10 cellular contexts compared by ENCODE assay signal in the genomic region with DNA sequence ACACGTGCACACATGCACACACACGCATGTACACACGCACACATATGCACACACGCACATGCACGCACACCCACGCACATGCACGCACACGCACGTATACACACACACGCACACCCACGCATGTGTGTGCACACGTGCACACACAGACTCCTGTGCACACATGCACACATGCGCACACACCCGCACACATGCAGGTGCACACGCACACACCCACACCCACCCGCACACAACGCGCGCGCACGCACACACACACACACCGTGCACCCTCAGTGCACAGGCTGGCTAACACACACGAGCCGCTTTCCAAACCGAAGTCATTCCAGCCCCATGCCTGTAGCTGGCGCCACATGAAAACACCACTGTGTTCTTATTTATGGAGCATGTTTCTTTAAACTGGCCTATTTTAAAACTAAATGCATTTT. TPM values are rescaled to one million over a fixed set of nuclear protein-coding genes. Genes with fewer than 3 reads are reported as not detected.
DNase-seq lines count a peak whose midpoint lies in the region; TF ChIP-seq lines count a peak whose summit lies in the region.
"Had no signal": no experiment of that assay in that cellular context is flagged by ENCODE, and none has a peak within 500 bp of the region (broad histone marks: within the 10 kb centered on the region; RNA-seq: fewer than 3 reads in every experiment).

No MANE protein-coding gene starts in this region.

- no CpG with 5 or more reads among the region's 26 CpGs for WGBS in neuronal stem cell (ENCODE audit: extremely low coverage in 2 of 2, insufficient read length in 2 of 2, insufficient replicate concordance in 1 of 2), 2 donors

- H2BK15ac ChIP-seq in neuronal stem cell (ENCODE audit: low read length) = no peak overlapping the region

- peak overlapping the region in 1 of 2 donors; percentile 61 for H3K4me3 ChIP-seq in neuronal stem cell (ENCODE audit: low read length in 2 of 2)

- peaks cover 0 to 13% of the 10 kb centered on the region in 2 donors for H3K4me1 ChIP-seq in neuronal stem cell (ENCODE audit: control insufficient read depth in 2 of 2, insufficient read depth in 1 of 2, low read depth in 1 of 2, low read length in 2 of 2)

- peaks cover 19% of the 10 kb centered on the region for H3K27me3 Mint-ChIP-seq in chondrocyte (ENCODE audit: low read depth)

- H2BK120ac ChIP-seq in neuronal stem cell (ENCODE audit: low read depth, low read length) = no peak overlapping the region

- no peak overlapping the region for H3K27ac ChIP-seq in neuronal stem cell (replicated peaks; ENCODE audit: low read length)

- peak overlapping the region; percentile 1 for H3K18ac ChIP-seq in neuronal stem cell (ENCODE audit: low read length)

- TF ChIP-seq CTCF in chondrocyte (IDR thresholded peaks at IDR 0.05) = peak; percentile 71

- peak; percentile 14 for DNase-seq in DMS53 (lab: John Stamatoyannopoulos, UW)
- no peak for DNase-seq in DMS53 treated with DMSO at 0.1 percent for 48 hours (lab: John Stamatoyannopoulos, UW; ENCODE audit: unreplicated experiment)
- peak; percentile 25 for DNase-seq in NAMALWA (ENCODE audit: low spot score)
- DNase-seq in chondrocyte (ENCODE audit: low spot score) = peak; percentile 92
- no peak for DNase-seq in neuronal stem cell (ENCODE audit: low spot score)
- DNase-seq in NCI-H1092 (lab: John Stamatoyannopoulos, UW) = no peak
- DNase-seq in KG1 (lab: John Stamatoyannopoulos, UW) = no peak
- DNase-seq in NCI-H187 treated with DMSO at 0.1 percent for 48 hours (lab: John Stamatoyannopoulos, UW) = no peak
- DNase-seq: activated CD8-positive, alpha-beta memory T cell treated with anti-CD3 and anti-CD28 coated beads for 24 hours had no signal

- no peak overlapping the region for H3K4ac ChIP-seq in neuronal stem cell (ENCODE audit: low read length)

- peaks cover 3% of the 10 kb centered on the region for H3K79me1 ChIP-seq in neuronal stem cell (ENCODE audit: low read depth, low read length)

- H2AK5ac ChIP-seq in neuronal stem cell (ENCODE audit: low read depth, low read length) = no peak overlapping the region

- no peak overlapping the region for H3K4me3 Mint-ChIP-seq in chondrocyte (ENCODE audit: unreplicated experiment)

- no peak overlapping the region for H2BK5ac ChIP-seq in neuronal stem cell (ENCODE audit: low read length)

- peak overlapping the region; percentile 78 for H3K9ac ChIP-seq in neuronal stem cell (ENCODE audit: low read depth, low read length, poor library complexity)

- H3K4me1 Mint-ChIP-seq in chondrocyte (ENCODE audit: low read depth) = peaks cover 3% of the 10 kb centered on the region

- no peak overlapping the region for H4K91ac ChIP-seq in neuronal stem cell (ENCODE audit: low read depth, low read length, poor library complexity)

- H3K36me3 Mint-ChIP-seq in chondrocyte (ENCODE audit: low read depth) = no peaks in the 10 kb centered on the region

- no peak overlapping the region for H3K4me2 ChIP-seq in neuronal stem cell (ENCODE audit: insufficient read depth, low read length, poor library complexity, severe bottlenecking)

- no peaks in the 10 kb centered on the region for H3K36me3 ChIP-seq in neuronal stem cell (replicated peaks in 1 of 2; ENCODE audit: control insufficient read depth in 2 of 2, insufficient read depth in 2 of 2, low read length in 2 of 2)

- no peaks in the 10 kb centered on the region for H3K9me3 Mint-ChIP-seq in chondrocyte (ENCODE audit: low read depth)

- peak overlapping the region; percentile 58 for H3K23ac ChIP-seq in neuronal stem cell (ENCODE audit: low read depth, low read length, poor library complexity)

- H3K27me3 ChIP-seq in neuronal stem cell (ENCODE audit: control insufficient read depth in 3 of 3, insufficient read depth in 3 of 3, low read depth in 1 of 3, low read length in 3 of 3) = peaks cover 0 to 70% (median 15%) of the 10 kb centered on the region in 3 experiments

- no peak overlapping the region for H3K27ac Mint-ChIP-seq in chondrocyte (ENCODE audit: unreplicated experiment)

- no peak overlapping the region for H2AFZ ChIP-seq in neuronal stem cell (ENCODE audit: low read length)

- peak overlapping the region; percentile 1 for H2BK12ac ChIP-seq in neuronal stem cell (ENCODE audit: low read length)

- no peaks in the 10 kb centered on the region for H3K9me3 ChIP-seq in neuronal stem cell (replicated peaks in 1 of 2; ENCODE audit: control insufficient read depth in 2 of 2, insufficient read depth in 1 of 2, low read depth in 1 of 2, low read length in 2 of 2)

- H3K14ac ChIP-seq in neuronal stem cell (ENCODE audit: low read length) = peak overlapping the region; percentile 91

- H4K8ac ChIP-seq in neuronal stem cell (ENCODE audit: low read depth, low read length) = peak overlapping the region; percentile 52

RNA-seq across cellular contexts. Expression of a gene that starts 45.3 kb away (rescaled TPM):
- 0.15 to 0.29 TPM in 2 of 3 replicates, not detected in the other for total RNA-seq in chondrocyte
- polyA plus RNA-seq in neuronal stem cell (2013, experiment 1 of 2) = 0.13 TPM
- polyA plus RNA-seq in neuronal stem cell (2013, experiment 2 of 2) = 0.14 TPM
- total RNA-seq: subcutaneous adipose tissue had no signal

Comparison
In these comparisons a context has a peak if more than half of its experiments do, and no peak if none do; other contexts are left out.
1. DNase-seq: peak in DMS53 (single experiment), NAMALWA (single experiment) and chondrocyte (single experiment); none in DMS53 treated with DMSO at 0.1 percent for 48 hours (single experiment), neuronal stem cell (single experiment), NCI-H1092 (single experiment), KG1 (single experiment) and NCI-H187 treated with DMSO at 0.1 percent for 48 hours (single experiment).